Comparison of ENCODE assay signal across 19 cellular contexts in genomic region chr12:45379261-45379660, GRCh38.
A peak's percentile ranks its signal among the peaks of the same experiment; 100 is the strongest.
DNase-seq lines count a peak whose midpoint lies in the region; ATAC-seq and TF ChIP-seq lines count a peak whose summit lies in the region.
"Had no signal": no experiment of that assay in that cellular context is flagged by ENCODE, and none has a peak within 500 bp of the region (broad histone marks: within the 10 kb centered on the region; RNA-seq: fewer than 3 reads in every experiment).

No MANE protein-coding gene starts in this region.

- H3K36me3 Mint-ChIP-seq in activated naive CD8-positive, alpha-beta T cell treated with anti-CD3 and anti-CD28 coated beads for 36 hours: peaks cover 6% of the 10 kb centered on the region

- no peak overlapping the region for H2AK5ac ChIP-seq in IMR-90 (ENCODE audit: low read depth, low read length)

- H3K9me1 ChIP-seq in IMR-90 (ENCODE audit: insufficient read depth, low read length): peaks cover 12% of the 10 kb centered on the region

- no peak overlapping the region for H3K4ac ChIP-seq in IMR-90 (ENCODE audit: low read depth, low read length)

- no peak overlapping the region for H4K8ac ChIP-seq in IMR-90 (ENCODE audit: low read depth in 2 of 2, low read length in 2 of 2)

- no peak overlapping the region for H3K23ac ChIP-seq in IMR-90 (ENCODE audit: low read depth, low read length)

- no peak overlapping the region for H2BK120ac ChIP-seq in IMR-90 (ENCODE audit: low read depth, low read length)

- no peak overlapping the region for H3K18ac ChIP-seq in IMR-90 (ENCODE audit: low read depth, low read length)

- H3K9me3 Mint-ChIP-seq in activated naive CD8-positive, alpha-beta T cell treated with anti-CD3 and anti-CD28 coated beads for 36 hours: no peaks in the 10 kb centered on the region
- H3K9me3 Mint-ChIP-seq: activated T-cell treated with anti-CD3 and anti-CD28 coated beads, Interleukin-2, amount 50 U/mL, for 4 hours; IgD-negative memory B cell; neural crest cell had no signal

- H3K79me2 ChIP-seq in mammary epithelial cell (ENCODE audit: insufficient read depth, low read length): no peaks in the 10 kb centered on the region

- no peak overlapping the region for H3K9ac ChIP-seq in IMR-90 (ENCODE audit: low read depth, low read length)
- H3K9ac ChIP-seq in mammary epithelial cell (ENCODE audit: insufficient read depth, low read length): no peak overlapping the region

- H3K36me3 ChIP-seq in IMR-90 (ENCODE audit: control insufficient read depth, insufficient read depth, low read length) (peaks cover 5% of the 10 kb centered on the region), mammary epithelial cell (ENCODE audit: insufficient read depth, low read length) (peaks cover 4% of the 10 kb centered on the region)

- H3K27me3 ChIP-seq in IMR-90 (ENCODE audit: control insufficient read depth, insufficient read depth, low read length): no peaks in the 10 kb centered on the region
- H3K27me3 ChIP-seq in mammary epithelial cell (ENCODE audit: insufficient read depth, low read length): no peaks in the 10 kb centered on the region
- H3K27me3 ChIP-seq: dorsolateral prefrontal cortex had no signal

- peak; percentile 39 for DNase-seq in COLO829 (ENCODE audit: low spot score)
- peak; percentile 50 for DNase-seq in IMR-90
- DNase-seq in mammary epithelial cell: peak; percentile 68
- peak; percentile 21 for DNase-seq in glomerular visceral epithelial cell (ENCODE audit: extremely low spot score)
- no peak for DNase-seq in NCI-H82 (lab: John Stamatoyannopoulos, UW)
- DNase-seq in cerebellar cortex (ENCODE audit: low spot score): no peak
- no peak for DNase-seq in HCEC 1CT
- DNase-seq in activated naive CD8-positive, alpha-beta T cell treated with anti-CD3 and anti-CD28 coated beads for 36 hours: no peak
- DNase-seq: activated T-cell treated with anti-CD3 and anti-CD28 coated beads, Interleukin-2, amount 50 U/mL, for 4 hours; amniotic stem cell; COR-L47; dorsolateral prefrontal cortex; foreskin melanocyte; NCI-H1105 treated with DMSO at 0.1 percent for 48 hours; SIG-M5; stimulated activated CD4-positive, alpha-beta T cell treated with anti-CD3 and anti-CD28 coated beads, Interleukin-4, amount 100 ng/mL, for 24 hours had no signal

- H3K4me3 ChIP-seq in IMR-90 (ENCODE audit: insufficient read depth, low read depth, low read length) (no peak overlapping the region), mammary epithelial cell (replicated peaks in 1 of 3; ENCODE audit: insufficient read depth in 1 of 3, low read depth in 2 of 3, low read length in 3 of 3) (no peak overlapping the region)
- H3K4me3 ChIP-seq: dorsolateral prefrontal cortex had no signal

- in situ Hi-C loops in IMR-90 (cut with MboI; ENCODE audit: low sequenced_read_pairs): no loop called here
- in situ Hi-C loops in mammary epithelial cell (cut with MboI; ENCODE audit: low sequenced_read_pairs in 2 of 2): no loop called here

- no CpG with 5 or more reads among the region's 5 CpGs for WGBS in IMR-90 (ENCODE audit: extremely low coverage in 2 of 2, insufficient read length in 1 of 2), 2 experiments
- WGBS in mammary epithelial cell (ENCODE audit: low coverage, missing lambda C conversion rate): 55% methylated on average over 5 of the region's 5 CpGs

- H2AFZ ChIP-seq in IMR-90 (replicated peaks; ENCODE audit: low read length, poor library complexity): no peak overlapping the region
- H2AFZ ChIP-seq in mammary epithelial cell (ENCODE audit: low read depth, low read length): no peak overlapping the region

- no peak overlapping the region for H2BK5ac ChIP-seq in IMR-90 (ENCODE audit: low read depth, low read length, poor library complexity, severe bottlenecking)

- H3K4me3 Mint-ChIP-seq in activated naive CD8-positive, alpha-beta T cell treated with anti-CD3 and anti-CD28 coated beads for 36 hours: no peak overlapping the region
- H3K4me3 Mint-ChIP-seq: activated T-cell treated with anti-CD3 and anti-CD28 coated beads, Interleukin-2, amount 50 U/mL, for 4 hours; IgD-negative memory B cell; neural crest cell had no signal

- no peak for TF ChIP-seq CTCF in IMR-90 (conservative IDR thresholded peaks at IDR 0.05; ENCODE audit: low read depth, low read length)
- TF ChIP-seq CTCF in mammary epithelial cell (conservative IDR thresholded peaks at IDR 0.05 in 1 of 2, IDR thresholded peaks at IDR 0.05 in 1 of 2; ENCODE audit: extremely low read depth in 1 of 2, insufficient read depth in 1 of 2, low read depth in 1 of 2, low read length in 2 of 2): no peak

- H3K4me1 ChIP-seq in IMR-90 (ENCODE audit: control insufficient read depth, insufficient read depth, low read length) (no peaks in the 10 kb centered on the region), mammary epithelial cell (ENCODE audit: insufficient read depth, low read length) (peaks cover 11% of the 10 kb centered on the region)

- H4K20me1 ChIP-seq in IMR-90 (ENCODE audit: insufficient read depth, low read length): no peaks in the 10 kb centered on the region
- H4K20me1 ChIP-seq in mammary epithelial cell (ENCODE audit: insufficient read depth, low read length): no peaks in the 10 kb centered on the region

- H3K4me1 Mint-ChIP-seq in activated naive CD8-positive, alpha-beta T cell treated with anti-CD3 and anti-CD28 coated beads for 36 hours: no peaks in the 10 kb centered on the region
- H3K4me1 Mint-ChIP-seq: IgD-negative memory B cell, neural crest cell had no signal

- peaks cover 0 to 8% of the 10 kb centered on the region in 2 experiments; a peak in 3 of 4 replicates for H3K79me1 ChIP-seq in IMR-90 (ENCODE audit: low read depth in 1 of 2, low read length in 2 of 2)

- no peak for TF ChIP-seq POLR2A in IMR-90 (IDR thresholded peaks at IDR 0.05; ENCODE audit: low read depth, low read length)

- H2AK9ac ChIP-seq in IMR-90 (replicated peaks; ENCODE audit: low read depth, low read length, poor library complexity): no peak overlapping the region

- CTCF ChIA-PET in IMR-90 (lab: Yijun Ruan, JAX) (interaction anchor here (1.2 kb wide), 1 partner anchor 164 kb away, joined by 3 read pairs; no protein-coding TSS in a partner anchor), mammary epithelial cell (lab: Charles Lee; ENCODE audit: low non-redundant PET) (no interaction called here)

- no peak overlapping the region for H2BK15ac ChIP-seq in IMR-90 (ENCODE audit: low read depth, low read length)

- no peak overlapping the region for H3K27ac Mint-ChIP-seq in activated naive CD8-positive, alpha-beta T cell treated with anti-CD3 and anti-CD28 coated beads for 36 hours
- H3K27ac Mint-ChIP-seq: IgD-negative memory B cell had no signal

- no peak overlapping the region for H3K14ac ChIP-seq in IMR-90 (replicated peaks; ENCODE audit: low read depth, low read length)

- dilution Hi-C loops in IMR-90 (cut with HindIII; ENCODE audit: low sequenced_read_pairs, unreplicated experiment) (no loop called here), mammary epithelial cell (cut with HindIII; ENCODE audit: low sequenced_read_pairs) (no loop called here)

- no peak; the same call in 1 of the 2 replicates for ATAC-seq in IMR-90 (ENCODE audit: low read depth)
- ATAC-seq: activated T-cell treated with anti-CD3 and anti-CD28 coated beads, Interleukin-2, amount 50 U/mL, for 4 hours; sciatic nerve had no signal

- no peak overlapping the region for H3K4me2 ChIP-seq in IMR-90 (ENCODE audit: low read depth, low read length)
- no peak overlapping the region for H3K4me2 ChIP-seq in mammary epithelial cell (ENCODE audit: insufficient read depth, low read depth, low read length)

- no peak overlapping the region for H4K5ac ChIP-seq in IMR-90 (ENCODE audit: low read depth, low read length)

- H3K27me3 Mint-ChIP-seq in activated naive CD8-positive, alpha-beta T cell treated with anti-CD3 and anti-CD28 coated beads for 36 hours: no peaks in the 10 kb centered on the region
- H3K27me3 Mint-ChIP-seq: IgD-negative memory B cell had no signal

- H3K9me3 ChIP-seq in IMR-90 (ENCODE audit: control insufficient read depth, insufficient read depth, low read length) (no peaks in the 10 kb centered on the region), mammary epithelial cell (replicated peaks; ENCODE audit: insufficient read depth, low read length) (no peaks in the 10 kb centered on the region)

- no peak overlapping the region for H4K91ac ChIP-seq in IMR-90 (ENCODE audit: insufficient read depth, low read depth, low read length)

- BruUV-seq in IMR-90 (replicated peaks; lab: Mats Ljungman, UMichigan) (no TSS peak), mammary epithelial cell (replicated peaks; lab: Mats Ljungman, UMichigan) (no TSS peak)

- no peak overlapping the region for H2BK20ac ChIP-seq in IMR-90 (ENCODE audit: low read depth, low read length)

- intact Hi-C loops in IMR-90 (cut with micrococcal nuclease): no loop called here
- intact Hi-C loops in mammary epithelial cell (cut with micrococcal nuclease): no loop called here

- no peak overlapping the region for H3K56ac ChIP-seq in IMR-90 (ENCODE audit: extremely low read depth, insufficient read depth, low read length)

- H3K27ac ChIP-seq in IMR-90 (ENCODE audit: insufficient read depth, low read length): no peak overlapping the region
- no peak overlapping the region for H3K27ac ChIP-seq in mammary epithelial cell (ENCODE audit: insufficient read depth, low read depth, low read length)
- H3K27ac ChIP-seq: dorsolateral prefrontal cortex had no signal

- POLR2A ChIA-PET in IMR-90 (lab: Charles Lee; ENCODE audit: unreplicated experiment): no interaction called here

- TF ChIP-seq RAD21 in IMR-90 (IDR thresholded peaks at IDR 0.05; ENCODE audit: low read length): no peak

TF ChIP-seq in IMR-90, 13 proteins besides CTCF, POLR2A, EP300 and RAD21 (continues in another document):
- TF ChIP-seq SMC3 (IDR thresholded peaks at IDR 0.05; ENCODE audit: low read depth, low read length) (no peak), RCOR1 (IDR thresholded peaks at IDR 0.05; ENCODE audit: insufficient replicate concordance, low read length) (no peak), BHLHE40 (IDR thresholded peaks at IDR 0.05; ENCODE audit: low read depth, low read length) (no peak), FOS (IDR thresholded peaks at IDR 0.05; ENCODE audit: low read depth, low read length) (no peak), MAZ (IDR thresholded peaks at IDR 0.05; ENCODE audit: borderline replicate concordance, low read depth, low read length) (no peak), CEBPB (IDR thresholded peaks at IDR 0.05; ENCODE audit: low read depth, low read length) (no peak), NFE2L2 (IDR thresholded peaks at IDR 0.05; ENCODE audit: low read depth, low read length) (no peak), CHD1 (IDR thresholded peaks at IDR 0.05; ENCODE audit: low read depth, low read length) (no peak)
- TF ChIP-seq, protein P1, sequence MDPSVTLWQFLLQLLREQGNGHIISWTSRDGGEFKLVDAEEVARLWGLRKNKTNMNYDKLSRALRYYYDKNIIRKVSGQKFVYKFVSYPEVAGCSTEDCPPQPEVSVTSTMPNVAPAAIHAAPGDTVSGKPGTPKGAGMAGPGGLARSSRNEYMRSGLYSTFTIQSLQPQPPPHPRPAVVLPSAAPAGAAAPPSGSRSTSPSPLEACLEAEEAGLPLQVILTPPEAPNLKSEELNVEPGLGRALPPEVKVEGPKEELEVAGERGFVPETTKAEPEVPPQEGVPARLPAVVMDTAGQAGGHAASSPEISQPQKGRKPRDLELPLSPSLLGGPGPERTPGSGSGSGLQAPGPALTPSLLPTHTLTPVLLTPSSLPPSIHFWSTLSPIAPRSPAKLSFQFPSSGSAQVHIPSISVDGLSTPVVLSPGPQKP (IDR thresholded peaks at IDR 0.05; ENCODE audit: borderline replicate concordance, low read depth, low read length): no peak

Comparison
In these comparisons a context has a peak if more than half of its experiments do, and no peak if none do; other contexts are left out.
1. DNase-seq: peak in COLO829 (single experiment), IMR-90 (single experiment), mammary epithelial cell (single experiment) and glomerular visceral epithelial cell (single experiment); none in NCI-H82 (single experiment), cerebellar cortex (single experiment), HCEC 1CT (single experiment) and activated naive CD8-positive, alpha-beta T cell treated with anti-CD3 and anti-CD28 coated beads for 36 hours (single experiment).